In genomic region chr5:141916522-141916921, GRCh38 we compare ENCODE assay signal across 1 cellular context.
TF ChIP-seq lines count a peak whose summit lies in the region.

No MANE protein-coding gene starts in this region.

TF ChIP-seq in GM12878, 131 proteins besides CTCF, POLR2A, EP300 and RAD21:
- peak; percentile 53 for TF ChIP-seq SPI1 (IDR thresholded peaks at IDR 0.05; ENCODE audit: borderline replicate concordance, insufficient read depth, low read depth, low read length)
- no peak for TF ChIP-seq BCLAF1 (IDR thresholded peaks at IDR 0.05)
TF ChIP-seq in GM12878: peak in this region for 1.
